Comparison of ENCODE assay signal across 28 cellular contexts in the genomic region with DNA sequence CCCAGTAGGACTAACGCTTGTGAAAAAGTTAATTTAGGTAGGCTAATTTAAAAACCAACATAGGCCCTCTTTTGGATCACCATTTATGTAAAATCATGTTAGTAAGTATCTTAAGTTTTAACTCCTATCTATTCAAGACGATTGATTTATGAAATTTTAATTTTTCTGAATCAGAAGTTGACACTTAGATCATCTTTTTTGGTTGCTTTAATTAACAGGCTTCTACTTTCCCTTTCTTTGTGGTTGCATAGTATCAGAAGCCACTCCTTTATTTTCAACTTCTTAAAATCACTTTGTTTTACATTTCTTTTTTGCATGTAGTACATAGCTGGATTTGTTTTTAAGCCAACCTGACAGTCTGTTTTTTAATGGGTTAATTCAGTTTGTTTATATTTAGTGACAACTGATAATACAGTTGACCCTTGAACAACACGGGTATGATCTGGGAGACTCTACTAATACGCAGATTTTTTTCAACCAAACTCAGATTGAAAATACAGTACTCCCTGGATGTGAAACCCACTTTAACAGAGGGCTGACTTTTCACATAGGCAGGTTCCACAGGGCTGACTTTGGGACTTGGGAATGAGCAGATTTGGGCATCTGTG.
"Had no signal": no experiment of that assay in that cellular context is flagged by ENCODE, and none has a peak within 500 bp of the region (broad histone marks: within the 10 kb centered on the region; RNA-seq: fewer than 3 reads in every experiment).

No MANE protein-coding gene starts in this region.

- H3K4me3 Mint-ChIP-seq: dendritic cell treated with granulocyte-macrophage colony-stimulating factor and Interleukin-4, amounts not matched to agents 40 ng/mL and 50 ng/mL, for 4 days; effector memory CD8-positive, alpha-beta T cell had no signal

- H3K27ac Mint-ChIP-seq: dendritic cell treated with granulocyte-macrophage colony-stimulating factor and Interleukin-4, amounts not matched to agents 40 ng/mL and 50 ng/mL, for 4 days; effector memory CD8-positive, alpha-beta T cell had no signal

- H3K36me3 ChIP-seq: colonic mucosa, esophagus muscularis mucosa, esophagus squamous epithelium, gastrocnemius medialis, gastroesophageal sphincter, heart left ventricle, heart right ventricle had no signal

- H3K4me1 ChIP-seq: colonic mucosa, foreskin keratinocyte had no signal

- FAIRE-seq: colon, endometrium, endothelial cell of umbilical vein, frontal cortex had no signal

- H3K4me3 ChIP-seq: colonic mucosa, coronary artery, dorsolateral prefrontal cortex, esophagus muscularis mucosa, esophagus squamous epithelium, gastrocnemius medialis, gastroesophageal sphincter, heart left ventricle, heart right ventricle had no signal

- ATAC-seq: effector memory CD8-positive, alpha-beta T cell; esophagus mucosa; foreskin keratinocyte; gastrocnemius medialis; gastroesophageal sphincter; heart left ventricle; heart right ventricle had no signal

- H3K9me3 Mint-ChIP-seq: dendritic cell treated with granulocyte-macrophage colony-stimulating factor and Interleukin-4, amounts not matched to agents 40 ng/mL and 50 ng/mL, for 4 days; effector memory CD8-positive, alpha-beta T cell had no signal

- H3K27ac ChIP-seq: colonic mucosa, coronary artery, dorsolateral prefrontal cortex, epithelial cell of prostate, esophagus muscularis mucosa, esophagus squamous epithelium, foreskin keratinocyte, gastrocnemius medialis, gastroesophageal sphincter, heart left ventricle, heart right ventricle had no signal

- DNase-seq: colonic mucosa; cortex of kidney; dermis blood vessel endothelial cell; dorsolateral prefrontal cortex; effector CD4-positive, alpha-beta T cell; effector CD8-positive, alpha-beta T cell; effector memory CD4-positive, alpha-beta T cell; effector memory CD8-positive, alpha-beta T cell; erythroblast; esophagus squamous epithelium; foreskin fibroblast; foreskin keratinocyte; foreskin melanocyte; gastrocnemius medialis; glutamatergic neuron; head of caudate nucleus; heart left ventricle; heart right ventricle had no signal

- H3K27me3 ChIP-seq: colonic mucosa, dorsolateral prefrontal cortex, esophagus muscularis mucosa, esophagus squamous epithelium, foreskin keratinocyte, gastrocnemius medialis, gastroesophageal sphincter, heart left ventricle, heart right ventricle had no signal

- H3K9me3 ChIP-seq: colonic mucosa, esophagus muscularis mucosa, esophagus squamous epithelium, gastrocnemius medialis had no signal
